12 cellular contexts compared by ENCODE assay signal in genomic region chr9:14366071-14366470, GRCh38. TPM values are rescaled to one million over a fixed set of nuclear protein-coding genes. Genes with fewer than 3 reads are reported as not detected.
A peak's percentile ranks its signal among the peaks of the same experiment; 100 is the strongest.
DNase-seq lines count a peak whose midpoint lies in the region; ATAC-seq and TF ChIP-seq lines count a peak whose summit lies in the region.
"Had no signal": no experiment of that assay in that cellular context is flagged by ENCODE, and none has a peak within 500 bp of the region (broad histone marks: within the 10 kb centered on the region; RNA-seq: fewer than 3 reads in every experiment).

No MANE protein-coding gene starts in this region.

- H3K27me3 ChIP-seq in IMR-90 (ENCODE audit: control insufficient read depth, insufficient read depth, low read length) (peaks cover 7% of the 10 kb centered on the region), mesenchymal stem cell (ENCODE audit: control insufficient read depth in 1 of 2, insufficient read depth in 1 of 2, low read length in 2 of 2) (peaks cover 0 to 24% of the 10 kb centered on the region in 2 experiments), endodermal cell (ENCODE audit: control insufficient read depth, insufficient read depth, low read length, poor library complexity, severe bottlenecking) (no peaks in the 10 kb centered on the region)

- no peak overlapping the region for H3K27ac Mint-ChIP-seq in endodermal cell
- H3K27ac Mint-ChIP-seq: stimulated activated memory B cell treated with anti-CD40 and anti-IgM and Interleukin-4, amounts not matched to agents 10 μg/mL and 1 μg/mL and 100 μg/mL, for 72 hours had no signal

- H2AK5ac ChIP-seq in IMR-90 (ENCODE audit: low read depth, low read length): no peak overlapping the region
- no peak overlapping the region for H2AK5ac ChIP-seq in mesenchymal stem cell (ENCODE audit: low read length, severe bottlenecking)

- no peak overlapping the region for H3K4me3 ChIP-seq in IMR-90 (ENCODE audit: insufficient read depth, low read depth, low read length)
- H3K4me3 ChIP-seq in mesenchymal stem cell (ENCODE audit: insufficient read depth in 1 of 2, low read depth in 1 of 2, low read length in 2 of 2): peak overlapping the region in 1 of 2 experiments; percentile 60
- H3K4me3 ChIP-seq in endodermal cell (ENCODE audit: low read length): no peak overlapping the region
- H3K4me3 ChIP-seq: PC-9 had no signal

- H3K9me1 ChIP-seq in IMR-90 (ENCODE audit: insufficient read depth, low read length): no peaks in the 10 kb centered on the region; the same call in 1 of the 2 replicates

- H3K56ac ChIP-seq in IMR-90 (ENCODE audit: extremely low read depth, insufficient read depth, low read length): no peak overlapping the region

- no peaks in the 10 kb centered on the region for H3K36me3 Mint-ChIP-seq in endodermal cell (ENCODE audit: low read depth)
- H3K36me3 Mint-ChIP-seq: stimulated activated memory B cell treated with anti-CD40 and anti-IgM and Interleukin-4, amounts not matched to agents 10 μg/mL and 1 μg/mL and 100 μg/mL, for 72 hours had no signal

- TF ChIP-seq POLR2A in IMR-90 (IDR thresholded peaks at IDR 0.05; ENCODE audit: low read depth, low read length): no peak

- H2BK15ac ChIP-seq in IMR-90 (ENCODE audit: low read depth, low read length) (no peak overlapping the region), mesenchymal stem cell (ENCODE audit: low read depth, poor library complexity, severe bottlenecking) (no peak overlapping the region)

- H3K4me2 ChIP-seq in IMR-90 (ENCODE audit: low read depth, low read length): peak overlapping the region; percentile 67
- no peak overlapping the region for H3K4me2 ChIP-seq in mesenchymal stem cell (ENCODE audit: low read length, poor library complexity, severe bottlenecking)
- H3K4me2 ChIP-seq: PC-9 had no signal

- no peaks in the 10 kb centered on the region for H3K27me3 Mint-ChIP-seq in endodermal cell (ENCODE audit: insufficient read depth)

- TF ChIP-seq RAD21 in IMR-90 (IDR thresholded peaks at IDR 0.05; ENCODE audit: low read length): no peak

- H3K4ac ChIP-seq in IMR-90 (ENCODE audit: low read depth, low read length) (no peak overlapping the region), mesenchymal stem cell (ENCODE audit: low read depth in 1 of 2, low read length in 2 of 2) (no peak overlapping the region)

- no peak overlapping the region for H3K4me3 Mint-ChIP-seq in endodermal cell
- H3K4me3 Mint-ChIP-seq: stimulated activated memory B cell treated with anti-CD40 and anti-IgM and Interleukin-4, amounts not matched to agents 10 μg/mL and 1 μg/mL and 100 μg/mL, for 72 hours had no signal

- no peak overlapping the region for H3K9ac ChIP-seq in IMR-90 (ENCODE audit: low read depth, low read length)
- peak overlapping the region; percentile 70 for H3K9ac ChIP-seq in mesenchymal stem cell (ENCODE audit: low read length)
- no peak overlapping the region for H3K9ac ChIP-seq in endodermal cell (ENCODE audit: extremely low read depth, low read length, poor library complexity, severe bottlenecking)

- H3K23ac ChIP-seq in IMR-90 (ENCODE audit: low read depth, low read length) (0 out of 2 replicates have a peak overlapping the region, but pooled peaks have one; percentile 33), mesenchymal stem cell (ENCODE audit: low read length in 2 of 2) (no peak overlapping the region)

- CTCF ChIA-PET in IMR-90 (lab: Yijun Ruan, JAX): interaction anchor here (1.2 kb wide), 1 partner anchor 13 kb away, joined by 3 read pairs; no protein-coding TSS in a partner anchor

- H3K9me3 ChIP-seq in IMR-90 (ENCODE audit: control insufficient read depth, insufficient read depth, low read length) (no peaks in the 10 kb centered on the region), mesenchymal stem cell (ENCODE audit: control insufficient read depth, low read length) (peaks cover 3% of the 10 kb centered on the region), endodermal cell (ENCODE audit: control insufficient read depth, low read length) (no peaks in the 10 kb centered on the region)
- H3K9me3 ChIP-seq: neutrophil had no signal

- 0% methylated on average over 1 of the region's 10 CpGs; no CpG with 5 or more reads in 1 of the 2 experiments for WGBS in IMR-90 (ENCODE audit: extremely low coverage in 2 of 2, insufficient read length in 1 of 2), 2 experiments
- WGBS in mesenchymal stem cell: 97% methylated on average over 10 of the region's 10 CpGs
- WGBS in endodermal cell (ENCODE audit: insufficient coverage in 1 of 2, insufficient read length in 1 of 2), 2 experiments: 96 to 99% methylated on average over 10 of the region's 10 CpGs

- H2BK12ac ChIP-seq in mesenchymal stem cell (ENCODE audit: low read length in 2 of 2): no peak overlapping the region

- no peak overlapping the region for H4K5ac ChIP-seq in IMR-90 (ENCODE audit: low read depth, low read length)

- peaks cover 15% of the 10 kb centered on the region for H3K4me1 Mint-ChIP-seq in endodermal cell
- H3K4me1 Mint-ChIP-seq: stimulated activated memory B cell treated with anti-CD40 and anti-IgM and Interleukin-4, amounts not matched to agents 10 μg/mL and 1 μg/mL and 100 μg/mL, for 72 hours had no signal

- intact Hi-C loops in IMR-90 (cut with micrococcal nuclease): loop anchor here (5.0 kb wide), 1 partner anchor 56 kb away; no protein-coding TSS in a partner anchor

- in situ Hi-C loops in IMR-90 (cut with MboI; ENCODE audit: low sequenced_read_pairs): no loop called here

- H3K18ac ChIP-seq in IMR-90 (ENCODE audit: low read depth, low read length): no peak overlapping the region
- no peak overlapping the region for H3K18ac ChIP-seq in mesenchymal stem cell (ENCODE audit: low read depth in 1 of 2, low read length in 2 of 2)

- peak; percentile 93 for DNase-seq in IMR-90
- peak; percentile 96 for DNase-seq in dedifferentiated amniotic fluid mesenchymal stem cell (ENCODE audit: extremely low spot score)
- no peak for DNase-seq in mesenchymal stem cell
- no peak for DNase-seq in NCI-H526 treated with DMSO at 0.1 percent for 48 hours (lab: John Stamatoyannopoulos, UW)
- DNase-seq in endodermal cell: no peak
- DNase-seq: activated CD8-positive, alpha-beta memory T cell treated with anti-CD3 and anti-CD28 coated beads, Interleukin-2, amount 50 U/mL, for 48 hours; DMS79 treated with DMSO at 0.1 percent for 48 hours; PC-9 had no signal

- H3K27ac ChIP-seq in IMR-90 (ENCODE audit: insufficient read depth, low read length): no peak overlapping the region
- no peak overlapping the region for H3K27ac ChIP-seq in mesenchymal stem cell (ENCODE audit: low read length, poor library complexity, severe bottlenecking)
- H3K27ac ChIP-seq in endodermal cell (ENCODE audit: low read depth, low read length): no peak overlapping the region
- H3K27ac ChIP-seq: neutrophil, PC-9 had no signal

- H3K4me1 ChIP-seq in IMR-90 (ENCODE audit: control insufficient read depth, insufficient read depth, low read length) (peaks cover 3% of the 10 kb centered on the region; the same call in 1 of the 2 replicates), mesenchymal stem cell (ENCODE audit: control insufficient read depth, insufficient read depth, low read depth, low read length) (no peaks in the 10 kb centered on the region), endodermal cell (ENCODE audit: control insufficient read depth, insufficient read depth, low read length) (peaks cover 4% of the 10 kb centered on the region)

- no peak overlapping the region for H2AK9ac ChIP-seq in IMR-90 (replicated peaks; ENCODE audit: low read depth, low read length, poor library complexity)

- H4K91ac ChIP-seq in IMR-90 (ENCODE audit: insufficient read depth, low read depth, low read length): no peak overlapping the region
- H4K91ac ChIP-seq in mesenchymal stem cell (ENCODE audit: low read length): no peak overlapping the region

- no peak overlapping the region for H3K14ac ChIP-seq in IMR-90 (replicated peaks; ENCODE audit: low read depth, low read length)
- no peak overlapping the region for H3K14ac ChIP-seq in mesenchymal stem cell (ENCODE audit: low read length in 2 of 2)

- TF ChIP-seq CTCF in IMR-90 (conservative IDR thresholded peaks at IDR 0.05; ENCODE audit: low read depth, low read length) (no peak), endodermal cell (conservative IDR thresholded peaks at IDR 0.05) (no peak)

- H2AFZ ChIP-seq in IMR-90 (replicated peaks; ENCODE audit: low read length, poor library complexity): no peak overlapping the region
- no peak overlapping the region for H2AFZ ChIP-seq in mesenchymal stem cell (ENCODE audit: low read depth, low read length)
- H2AFZ ChIP-seq: PC-9 had no signal

- no TSS peak for BruUV-seq in IMR-90 (replicated peaks; lab: Mats Ljungman, UMichigan)

- H2BK20ac ChIP-seq in IMR-90 (ENCODE audit: low read depth, low read length): no peak overlapping the region

- peak; percentile 92 for ATAC-seq in IMR-90 (ENCODE audit: low read depth)
- ATAC-seq in GM19467 (IDR thresholded peaks at IDR 0.05; ENCODE audit: unreplicated experiment): no peak
- ATAC-seq in GM21723 (IDR thresholded peaks at IDR 0.05; ENCODE audit: unreplicated experiment): no peak
- ATAC-seq: stimulated activated memory B cell treated with anti-CD40 and anti-IgM and Interleukin-4, amounts not matched to agents 10 μg/mL and 1 μg/mL and 100 μg/mL, for 72 hours had no signal

- H3K9me3 Mint-ChIP-seq in endodermal cell: peaks cover 3% of the 10 kb centered on the region

- dilution Hi-C loops in IMR-90 (cut with HindIII; ENCODE audit: low sequenced_read_pairs, unreplicated experiment): no loop called here

- H3K36me3 ChIP-seq in IMR-90 (ENCODE audit: control insufficient read depth, insufficient read depth, low read length): no peaks in the 10 kb centered on the region
- H3K36me3 ChIP-seq in mesenchymal stem cell (ENCODE audit: control insufficient read depth in 1 of 2, insufficient read depth in 2 of 2, low read depth in 1 of 2, low read length in 2 of 2): no peaks in the 10 kb centered on the region
- no peaks in the 10 kb centered on the region for H3K36me3 ChIP-seq in endodermal cell (ENCODE audit: control insufficient read depth, insufficient read depth, low read length)
- H3K36me3 ChIP-seq: neutrophil had no signal

- H2BK120ac ChIP-seq in IMR-90 (ENCODE audit: low read depth, low read length): no peak overlapping the region
- H2BK120ac ChIP-seq in mesenchymal stem cell (ENCODE audit: low read depth, low read length): no peak overlapping the region

- H4K20me1 ChIP-seq in IMR-90 (ENCODE audit: insufficient read depth, low read length): no peaks in the 10 kb centered on the region

- no peaks in the 10 kb centered on the region for H3K79me1 ChIP-seq in IMR-90 (ENCODE audit: low read depth in 1 of 2, low read length in 2 of 2)
- no peaks in the 10 kb centered on the region for H3K79me1 ChIP-seq in mesenchymal stem cell (replicated peaks; ENCODE audit: low read length, poor library complexity, severe bottlenecking)

- POLR2A ChIA-PET in IMR-90 (lab: Charles Lee; ENCODE audit: unreplicated experiment): no interaction called here

- H4K8ac ChIP-seq in IMR-90 (ENCODE audit: low read depth in 2 of 2, low read length in 2 of 2): no peak overlapping the region
- no peak overlapping the region for H4K8ac ChIP-seq in mesenchymal stem cell (ENCODE audit: low read length)

- H2BK5ac ChIP-seq in IMR-90 (ENCODE audit: low read depth, low read length, poor library complexity, severe bottlenecking): no peak overlapping the region
- no peak overlapping the region for H2BK5ac ChIP-seq in mesenchymal stem cell (ENCODE audit: low read depth, low read length, poor library complexity, severe bottlenecking)

RNA-seq across cellular contexts. Expression of gene NFIB, which starts 52.1 kb away (rescaled TPM):
- total RNA-seq in IMR-90 (2012; rRNA removed) (2.0 and 2.2 TPM in 2 replicates), endodermal cell (10 to 100 TPM in 1 of 2 donors, 1 to 10 TPM in 1; 5.3 to 14.1 TPM)
- polyA plus RNA-seq in IMR-90 (2012; rRNA removed): 1.2 and 1.4 TPM in 2 replicates
- polyA plus RNA-seq in IMR-90 (2012; cell fraction: cytosol; rRNA removed): 0.55 and 0.99 TPM in 2 replicates
- 0.38 and 2.1 TPM in 2 replicates for polyA plus RNA-seq in IMR-90 (2012; cell fraction: nucleus; rRNA removed; ENCODE audit: low replicate concordance)
- 1.2 TPM for polyA plus RNA-seq in mesenchymal stem cell (2013, experiment 1 of 2)
- 0.78 TPM for polyA plus RNA-seq in mesenchymal stem cell (2013, experiment 2 of 2)
- polyA plus RNA-seq in endodermal cell (2013, experiment 1 of 2): 5.5 TPM
- polyA plus RNA-seq in endodermal cell (2013, experiment 2 of 2): 6.1 TPM

Comparison
In these comparisons a context has a peak if more than half of its experiments do, and no peak if none do; other contexts are left out.
1. DNase-seq: peak in IMR-90 (single experiment) and dedifferentiated amniotic fluid mesenchymal stem cell (single experiment); none in mesenchymal stem cell (single experiment), NCI-H526 treated with DMSO at 0.1 percent for 48 hours (single experiment) and endodermal cell (single experiment).